Comparison of ENCODE assay signal across 8 cellular contexts in the genomic region with DNA sequence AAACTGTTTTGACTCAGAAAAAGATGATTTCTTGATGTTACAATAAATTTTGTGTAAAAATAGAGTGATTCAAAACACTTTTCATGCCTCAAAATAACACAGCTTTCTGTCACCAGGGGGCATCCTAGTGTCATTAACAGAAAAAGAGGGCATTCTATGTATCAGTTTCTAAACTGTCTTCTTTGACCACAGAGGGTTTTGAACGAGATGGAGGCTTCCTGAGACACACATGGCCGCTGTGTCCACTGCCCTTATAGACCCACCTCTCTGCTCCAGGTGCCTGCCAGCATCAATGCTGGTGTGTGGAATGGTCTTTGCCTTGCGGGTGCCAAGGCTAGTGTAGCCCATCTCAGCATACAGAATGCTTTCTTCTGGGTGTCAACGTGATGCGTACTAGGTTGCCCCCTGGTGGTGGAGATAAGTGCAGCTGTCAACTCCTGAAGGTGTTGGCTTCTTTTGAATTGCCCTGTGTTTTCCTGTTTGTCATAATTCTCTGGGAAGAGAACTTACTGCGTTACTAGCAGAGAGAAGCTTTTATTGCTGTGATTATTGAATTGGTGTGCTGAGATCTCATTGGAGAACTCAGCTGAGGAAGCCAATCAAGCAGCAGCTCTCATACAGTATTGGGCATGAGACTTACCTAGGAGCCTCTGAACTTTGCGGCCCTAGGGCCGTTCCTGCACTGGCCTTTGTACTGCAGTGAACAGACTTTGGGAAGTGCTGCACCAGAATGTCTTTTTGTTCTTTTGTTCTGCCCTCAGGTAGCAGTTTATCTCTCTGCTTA. TPM values are rescaled to one million over a fixed set of nuclear protein-coding genes. Genes with fewer than 3 reads are reported as not detected.
DNase-seq lines count a peak whose midpoint lies in the region; ATAC-seq and TF ChIP-seq lines count a peak whose summit lies in the region.

No MANE protein-coding gene starts in this region.

- no peaks in the 10 kb centered on the region for H4K20me1 ChIP-seq in fibroblast of lung (ENCODE audit: control insufficient read depth, extremely low read depth, insufficient read depth, low read length)

- no peaks in the 10 kb centered on the region for H3K9me3 Mint-ChIP-seq in activated T-cell treated with anti-CD3 and anti-CD28 coated beads, Interleukin-2, amount 50 U/mL, for 72 hours
- no peaks in the 10 kb centered on the region for H3K9me3 Mint-ChIP-seq in nephron progenitor cell
- no peaks in the 10 kb centered on the region for H3K9me3 Mint-ChIP-seq in stimulated activated naive CD8-positive, alpha-beta T cell treated with anti-CD3 and anti-CD28 coated beads, Interleukin-15, amount 100 ng/mL, for 72 hours

- TF ChIP-seq CTCF in C4-2B (conservative IDR thresholded peaks at IDR 0.05) (peak; percentile 94), Panc1 (IDR thresholded peaks at IDR 0.05) (peak; percentile 90), fibroblast of lung (conservative IDR thresholded peaks at IDR 0.05 in 1 of 2, IDR thresholded peaks at IDR 0.05 in 1 of 2; ENCODE audit: low read depth in 1 of 2, low read length in 2 of 2) (peak; percentile 89 to 91), nephron progenitor cell (IDR thresholded peaks at IDR 0.05) (peak; percentile 85)

- intact Hi-C loops in Panc1 (cut with micrococcal nuclease; ENCODE audit: unreplicated experiment) = no loop called here

- H3K79me2 ChIP-seq in fibroblast of lung (ENCODE audit: control insufficient read depth, insufficient read depth, low read length) = peaks cover 80% of the 10 kb centered on the region

- peaks cover 73% of the 10 kb centered on the region for H3K4me1 Mint-ChIP-seq in activated T-cell treated with anti-CD3 and anti-CD28 coated beads, Interleukin-2, amount 50 U/mL, for 72 hours (ENCODE audit: low read depth)
- peaks cover 40% of the 10 kb centered on the region for H3K4me1 Mint-ChIP-seq in nephron progenitor cell
- peaks cover 64% of the 10 kb centered on the region for H3K4me1 Mint-ChIP-seq in stimulated activated naive CD8-positive, alpha-beta T cell treated with anti-CD3 and anti-CD28 coated beads, Interleukin-15, amount 100 ng/mL, for 72 hours

- no peaks in the 10 kb centered on the region for H3K27me3 Mint-ChIP-seq in activated T-cell treated with anti-CD3 and anti-CD28 coated beads, Interleukin-2, amount 50 U/mL, for 72 hours (ENCODE audit: low read depth)
- no peaks in the 10 kb centered on the region for H3K27me3 Mint-ChIP-seq in nephron progenitor cell (ENCODE audit: low read depth, poor library complexity)
- no peaks in the 10 kb centered on the region for H3K27me3 Mint-ChIP-seq in stimulated activated naive CD8-positive, alpha-beta T cell treated with anti-CD3 and anti-CD28 coated beads, Interleukin-15, amount 100 ng/mL, for 72 hours

- H3K4me3 Mint-ChIP-seq in activated T-cell treated with anti-CD3 and anti-CD28 coated beads, Interleukin-2, amount 50 U/mL, for 72 hours = peak overlapping the region; percentile 43 to 66
- no peak overlapping the region for H3K4me3 Mint-ChIP-seq in nephron progenitor cell
- peak overlapping the region; percentile 33 to 45 for H3K4me3 Mint-ChIP-seq in stimulated activated naive CD8-positive, alpha-beta T cell treated with anti-CD3 and anti-CD28 coated beads, Interleukin-15, amount 100 ng/mL, for 72 hours

- peak overlapping the region; percentile 15 for H3K4me2 ChIP-seq in fibroblast of lung (ENCODE audit: extremely low read depth, insufficient read depth, low read length)

- in situ Hi-C loops in Panc1 (cut with HindIII; ENCODE audit: low pct_unique_long_range_greater_than_20kb, low sequenced_read_pairs) = no loop called here

- POLR2A ChIA-PET in Panc1 (lab: Charles Lee) = interaction anchor here (0.7 kb wide), 1 partner anchor 116 kb away, joined by 6 read pairs; no protein-coding TSS in a partner anchor

- peak overlapping the region; percentile 5 for H3K27ac Mint-ChIP-seq in activated T-cell treated with anti-CD3 and anti-CD28 coated beads, Interleukin-2, amount 50 U/mL, for 72 hours
- H3K27ac Mint-ChIP-seq in nephron progenitor cell = no peak overlapping the region
- H3K27ac Mint-ChIP-seq in stimulated activated naive CD8-positive, alpha-beta T cell treated with anti-CD3 and anti-CD28 coated beads, Interleukin-15, amount 100 ng/mL, for 72 hours = peak overlapping the region in 1 of 2 donors; percentile 59

- H3K4me1 ChIP-seq in Panc1 (ENCODE audit: control insufficient read depth, insufficient read depth, low read length) = peaks cover 65% of the 10 kb centered on the region
- H3K4me1 ChIP-seq in fibroblast of lung (ENCODE audit: control insufficient read depth, extremely low read depth, insufficient read depth, low read length) = peaks cover 29% of the 10 kb centered on the region

- ATAC-seq in Panc1 = peak; percentile 84
- ATAC-seq in activated T-cell treated with anti-CD3 and anti-CD28 coated beads, Interleukin-2, amount 50 U/mL, for 72 hours (replicated peaks in 1 of 2) = peak; percentile 83 to 87
- ATAC-seq in stimulated activated naive CD8-positive, alpha-beta T cell treated with anti-CD3 and anti-CD28 coated beads, Interleukin-15, amount 100 ng/mL, for 72 hours = peak; percentile 86

- H3K27ac ChIP-seq in C4-2B (peak overlapping the region; percentile 77), Panc1 (ENCODE audit: low read length) (peak overlapping the region; percentile 40), fibroblast of lung (ENCODE audit: insufficient read depth, low read length) (peak overlapping the region; percentile 37)

- H3K36me3 ChIP-seq in Panc1 (ENCODE audit: control insufficient read depth, insufficient read depth, low read length) (no peaks in the 10 kb centered on the region; the same call in 1 of the 2 replicates), fibroblast of lung (ENCODE audit: control insufficient read depth, insufficient read depth, low read length) (peaks cover 5% of the 10 kb centered on the region)

- no peak overlapping the region for H3K4me3 ChIP-seq in Panc1 (ENCODE audit: low read depth in 2 of 2, low read length in 2 of 2)
- no peak overlapping the region for H3K4me3 ChIP-seq in fibroblast of lung (replicated peaks in 1 of 4; ENCODE audit: control extremely low read depth in 1 of 4, insufficient read depth in 1 of 4, low read depth in 3 of 4, low read length in 4 of 4)

- H3K27me3 ChIP-seq in Panc1 (ENCODE audit: control insufficient read depth, insufficient read depth, low read length) (no peaks in the 10 kb centered on the region), fibroblast of lung (ENCODE audit: control insufficient read depth, insufficient read depth, low read length) (no peaks in the 10 kb centered on the region)

- H3K9me3 ChIP-seq in Panc1 (ENCODE audit: control insufficient read depth, insufficient read depth, low read depth, low read length) = no peaks in the 10 kb centered on the region
- no peaks in the 10 kb centered on the region for H3K9me3 ChIP-seq in fibroblast of lung (ENCODE audit: control insufficient read depth, insufficient read depth, low read depth, low read length)

- DNase-seq in GM19238 (ENCODE audit: insufficient read length, low spot score) = peak; percentile 52
- DNase-seq in HT-29 (ENCODE audit: low spot score) = peak; percentile 91
- peak; percentile 86 for DNase-seq in Panc1 (ENCODE audit: low read depth, low spot score)
- DNase-seq in activated T-cell treated with anti-CD3 and anti-CD28 coated beads, Interleukin-2, amount 50 U/mL, for 72 hours = peak; percentile 80 to 81
- peak; percentile 59 to 79 for DNase-seq in fibroblast of lung (ENCODE audit: low read depth in 2 of 2)
- DNase-seq in nephron progenitor cell = peak; percentile 77
- DNase-seq in stimulated activated naive CD8-positive, alpha-beta T cell treated with anti-CD3 and anti-CD28 coated beads, Interleukin-15, amount 100 ng/mL, for 72 hours = peak; percentile 75

- CTCF ChIA-PET in Panc1 (lab: Charles Lee) = interaction anchor here (0.5 to 1.3 kb wide), 3 partner anchors 8 to 16 kb away, joined by 3 to 6 read pairs (median 3); no protein-coding TSS in a partner anchor

- no peak overlapping the region for H2AFZ ChIP-seq in fibroblast of lung (ENCODE audit: low read length)

- no TSS peak for BruUV-seq in Panc1 (replicated peaks; lab: Mats Ljungman, UMichigan)

- no peak overlapping the region for H3K9ac ChIP-seq in fibroblast of lung (ENCODE audit: insufficient read depth, low read length)

- peaks cover 2 to 12% of the 10 kb centered on the region in 2 donors for H3K36me3 Mint-ChIP-seq in activated T-cell treated with anti-CD3 and anti-CD28 coated beads, Interleukin-2, amount 50 U/mL, for 72 hours (ENCODE audit: insufficient read depth in 2 of 2)
- H3K36me3 Mint-ChIP-seq in nephron progenitor cell (ENCODE audit: low read depth) = peaks cover 37% of the 10 kb centered on the region

RNA-seq across cellular contexts. Expression of a gene that starts 38.6 kb away (rescaled TPM):
- 53.9 and 58.2 TPM in 2 replicates for total RNA-seq in HT-29 (2014; rRNA removed; shearing (Covaris generic))
- total RNA-seq in Panc1 (2021; ENCODE audit: unreplicated experiment) = 77.4 TPM
- polyA plus RNA-seq in Panc1 (2012; ENCODE audit: insufficient read length) = 61.8 TPM
- total RNA-seq in activated T-cell treated with anti-CD3 and anti-CD28 coated beads, Interleukin-2, amount 50 U/mL, for 72 hours = 100 to 1,000 TPM; 103 to 117 TPM
- total RNA-seq in fibroblast of lung = 31.8 and 48.6 TPM in 2 replicates
- polyA plus RNA-seq in fibroblast of lung = 59.1 and 70.2 TPM in 2 replicates
- polyA plus RNA-seq in fibroblast of lung (2012) = 62.9 and 68.5 TPM in 2 replicates
- polyA minus RNA-seq in fibroblast of lung (ENCODE audit: low replicate concordance) = 261 and 483 TPM in 2 replicates
